In genomic region chr2:215556979-215557378, GRCh38 we compare ENCODE assay signal across 1 cellular context.
TF ChIP-seq lines count a peak whose summit lies in the region.

No MANE protein-coding gene starts in this region.

TF ChIP-seq in HepG2, 621 proteins besides CTCF, POLR2A, EP300 and RAD21 (continued from another document):
- TF ChIP-seq, protein P1, sequence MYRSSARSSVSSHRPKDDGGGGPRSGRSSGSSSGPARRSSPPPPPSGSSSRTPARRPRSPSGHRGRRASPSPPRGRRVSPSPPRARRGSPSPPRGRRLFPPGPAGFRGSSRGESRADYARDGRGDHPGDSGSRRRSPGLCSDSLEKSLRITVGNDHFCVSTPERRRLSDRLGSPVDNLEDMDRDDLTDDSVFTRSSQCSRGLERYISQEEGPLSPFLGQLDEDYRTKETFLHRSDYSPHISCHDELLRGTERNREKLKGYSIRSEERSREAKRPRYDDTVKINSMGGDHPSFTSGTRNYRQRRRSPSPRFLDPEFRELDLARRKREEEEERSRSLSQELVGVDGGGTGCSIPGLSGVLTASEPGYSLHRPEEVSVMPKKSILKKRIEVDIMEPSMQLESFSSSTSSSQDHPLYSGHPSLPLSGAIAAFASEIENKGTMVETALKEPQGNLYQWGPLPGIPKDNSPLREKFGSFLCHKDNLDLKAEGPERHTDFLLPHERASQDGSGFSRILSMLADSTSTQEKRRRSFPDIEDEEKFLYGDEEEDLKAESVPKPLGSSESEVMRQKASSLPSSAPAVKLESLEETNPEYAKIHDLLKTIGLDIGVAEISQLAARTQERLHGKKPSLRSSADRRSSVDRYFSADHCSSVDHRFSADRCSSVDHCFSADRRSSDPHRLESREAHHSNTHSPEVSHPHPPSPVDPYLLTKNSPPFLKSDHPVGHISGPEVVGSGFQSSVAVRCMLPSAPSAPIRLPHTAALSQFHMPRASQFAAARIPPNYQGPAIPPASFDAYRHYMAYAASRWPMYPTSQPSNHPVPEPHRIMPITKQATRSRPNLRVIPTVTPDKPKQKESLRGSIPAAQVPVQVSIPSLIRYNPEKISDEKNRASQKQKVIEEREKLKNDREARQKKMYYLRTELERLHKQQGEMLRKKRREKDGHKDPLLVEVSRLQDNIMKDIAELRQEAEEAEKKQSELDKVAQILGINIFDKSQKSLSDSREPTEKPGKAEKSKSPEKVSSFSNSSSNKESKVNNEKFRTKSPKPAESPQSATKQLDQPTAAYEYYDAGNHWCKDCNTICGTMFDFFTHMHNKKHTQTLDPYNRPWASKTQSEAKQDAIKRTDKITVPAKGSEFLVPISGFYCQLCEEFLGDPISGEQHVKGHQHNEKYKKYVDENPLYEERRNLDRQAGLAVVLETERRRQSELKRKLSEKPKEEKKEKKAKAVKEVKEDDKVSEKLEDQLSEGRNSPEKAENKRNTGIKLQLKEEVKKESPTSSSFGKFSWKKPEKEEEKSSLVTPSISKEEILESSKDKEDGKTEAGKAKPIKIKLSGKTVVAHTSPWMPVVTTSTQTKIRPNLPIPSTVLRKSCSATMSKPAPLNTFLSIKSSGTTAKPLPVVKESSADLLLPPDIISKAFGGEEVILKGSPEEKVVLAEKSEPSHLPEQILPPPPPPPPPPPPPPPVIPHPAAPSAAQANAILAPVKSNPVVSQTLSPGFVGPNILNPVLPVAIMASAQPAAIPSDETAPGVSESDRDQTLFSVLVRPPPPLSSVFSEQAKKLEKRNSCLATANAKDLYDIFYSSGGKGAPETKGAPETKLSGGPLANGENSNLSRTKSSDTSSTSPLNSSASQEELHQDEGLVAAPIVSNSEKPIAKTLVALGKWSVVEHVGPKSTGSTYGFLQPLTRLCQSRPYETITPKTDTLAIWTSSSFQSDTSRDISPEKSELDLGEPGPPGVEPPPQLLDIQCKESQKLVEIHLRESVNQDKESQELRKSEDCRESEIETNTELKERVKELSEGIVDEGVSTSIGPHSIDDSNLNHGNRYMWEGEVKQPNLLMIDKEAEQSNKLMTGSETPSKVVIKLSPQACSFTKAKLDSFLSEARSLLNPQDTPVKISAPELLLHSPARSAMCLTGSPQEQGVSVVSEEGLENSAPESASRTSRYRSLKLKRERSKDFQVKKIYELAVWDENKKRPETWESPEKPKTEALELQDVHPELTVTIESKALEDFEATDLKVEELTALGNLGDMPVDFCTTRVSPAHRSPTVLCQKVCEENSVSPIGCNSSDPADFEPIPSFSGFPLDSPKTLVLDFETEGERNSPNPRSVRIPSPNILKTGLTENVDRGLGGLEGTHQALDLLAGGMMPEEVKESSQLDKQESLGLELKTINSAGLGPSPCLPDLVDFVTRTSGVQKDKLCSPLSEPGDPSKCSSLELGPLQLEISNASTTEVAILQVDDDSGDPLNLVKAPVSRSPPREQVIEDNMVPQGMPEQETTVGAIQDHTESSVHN (CRISPR knock-in tag; IDR thresholded peaks at IDR 0.05), result no peak
- TF ChIP-seq ZNF180 (CRISPR knock-in tag; IDR thresholded peaks at IDR 0.05; ENCODE audit: borderline replicate concordance, low read depth) (no peak), PAF1 (CRISPR knock-in tag; IDR thresholded peaks at IDR 0.05) (no peak), DMAP1 (CRISPR knock-in tag; IDR thresholded peaks at IDR 0.05) (no peak)
- TF ChIP-seq, protein P2, sequence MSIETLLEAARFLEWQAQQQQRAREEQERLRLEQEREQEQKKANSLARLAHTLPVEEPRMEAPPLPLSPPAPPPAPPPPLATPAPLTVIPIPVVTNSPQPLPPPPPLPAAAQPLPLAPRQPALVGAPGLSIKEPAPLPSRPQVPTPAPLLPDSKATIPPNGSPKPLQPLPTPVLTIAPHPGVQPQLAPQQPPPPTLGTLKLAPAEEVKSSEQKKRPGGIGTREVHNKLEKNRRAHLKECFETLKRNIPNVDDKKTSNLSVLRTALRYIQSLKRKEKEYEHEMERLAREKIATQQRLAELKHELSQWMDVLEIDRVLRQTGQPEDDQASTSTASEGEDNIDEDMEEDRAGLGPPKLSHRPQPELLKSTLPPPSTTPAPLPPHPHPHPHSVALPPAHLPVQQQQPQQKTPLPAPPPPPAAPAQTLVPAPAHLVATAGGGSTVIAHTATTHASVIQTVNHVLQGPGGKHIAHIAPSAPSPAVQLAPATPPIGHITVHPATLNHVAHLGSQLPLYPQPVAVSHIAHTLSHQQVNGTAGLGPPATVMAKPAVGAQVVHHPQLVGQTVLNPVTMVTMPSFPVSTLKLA (IDR thresholded peaks at IDR 0.05), result no peak
- TF ChIP-seq, protein P3, sequence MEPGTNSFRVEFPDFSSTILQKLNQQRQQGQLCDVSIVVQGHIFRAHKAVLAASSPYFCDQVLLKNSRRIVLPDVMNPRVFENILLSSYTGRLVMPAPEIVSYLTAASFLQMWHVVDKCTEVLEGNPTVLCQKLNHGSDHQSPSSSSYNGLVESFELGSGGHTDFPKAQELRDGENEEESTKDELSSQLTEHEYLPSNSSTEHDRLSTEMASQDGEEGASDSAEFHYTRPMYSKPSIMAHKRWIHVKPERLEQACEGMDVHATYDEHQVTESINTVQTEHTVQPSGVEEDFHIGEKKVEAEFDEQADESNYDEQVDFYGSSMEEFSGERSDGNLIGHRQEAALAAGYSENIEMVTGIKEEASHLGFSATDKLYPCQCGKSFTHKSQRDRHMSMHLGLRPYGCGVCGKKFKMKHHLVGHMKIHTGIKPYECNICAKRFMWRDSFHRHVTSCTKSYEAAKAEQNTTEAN (CRISPR knock-in tag; conservative IDR thresholded peaks at IDR 0.05), result no peak
- TF ChIP-seq, protein P4, sequence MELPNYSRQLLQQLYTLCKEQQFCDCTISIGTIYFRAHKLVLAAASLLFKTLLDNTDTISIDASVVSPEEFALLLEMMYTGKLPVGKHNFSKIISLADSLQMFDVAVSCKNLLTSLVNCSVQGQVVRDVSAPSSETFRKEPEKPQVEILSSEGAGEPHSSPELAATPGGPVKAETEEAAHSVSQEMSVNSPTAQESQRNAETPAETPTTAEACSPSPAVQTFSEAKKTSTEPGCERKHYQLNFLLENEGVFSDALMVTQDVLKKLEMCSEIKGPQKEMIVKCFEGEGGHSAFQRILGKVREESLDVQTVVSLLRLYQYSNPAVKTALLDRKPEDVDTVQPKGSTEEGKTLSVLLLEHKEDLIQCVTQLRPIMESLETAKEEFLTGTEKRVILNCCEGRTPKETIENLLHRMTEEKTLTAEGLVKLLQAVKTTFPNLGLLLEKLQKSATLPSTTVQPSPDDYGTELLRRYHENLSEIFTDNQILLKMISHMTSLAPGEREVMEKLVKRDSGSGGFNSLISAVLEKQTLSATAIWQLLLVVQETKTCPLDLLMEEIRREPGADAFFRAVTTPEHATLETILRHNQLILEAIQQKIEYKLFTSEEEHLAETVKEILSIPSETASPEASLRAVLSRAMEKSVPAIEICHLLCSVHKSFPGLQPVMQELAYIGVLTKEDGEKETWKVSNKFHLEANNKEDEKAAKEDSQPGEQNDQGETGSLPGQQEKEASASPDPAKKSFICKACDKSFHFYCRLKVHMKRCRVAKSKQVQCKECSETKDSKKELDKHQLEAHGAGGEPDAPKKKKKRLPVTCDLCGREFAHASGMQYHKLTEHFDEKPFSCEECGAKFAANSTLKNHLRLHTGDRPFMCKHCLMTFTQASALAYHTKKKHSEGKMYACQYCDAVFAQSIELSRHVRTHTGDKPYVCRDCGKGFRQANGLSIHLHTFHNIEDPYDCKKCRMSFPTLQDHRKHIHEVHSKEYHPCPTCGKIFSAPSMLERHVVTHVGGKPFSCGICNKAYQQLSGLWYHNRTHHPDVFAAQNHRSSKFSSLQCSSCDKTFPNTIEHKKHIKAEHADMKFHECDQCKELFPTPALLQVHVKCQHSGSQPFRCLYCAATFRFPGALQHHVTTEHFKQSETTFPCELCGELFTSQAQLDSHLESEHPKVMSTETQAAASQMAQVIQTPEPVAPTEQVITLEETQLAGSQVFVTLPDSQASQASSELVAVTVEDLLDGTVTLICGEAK (IDR thresholded peaks at IDR 0.05), result no peak
- TF ChIP-seq, protein P4 (CRISPR knock-in tag; IDR thresholded peaks at IDR 0.05), result no peak
TF ChIP-seq in HepG2: peak in this region for 2.
